8 cellular contexts compared by ENCODE assay signal in genomic region chr19:1470864-1471513, GRCh38. TPM values are rescaled to one million over a fixed set of nuclear protein-coding genes. Genes with fewer than 3 reads are reported as not detected.
A peak's percentile ranks its signal among the peaks of the same experiment; 100 is the strongest.
DNase-seq lines count a peak whose midpoint lies in the region; ATAC-seq and TF ChIP-seq lines count a peak whose summit lies in the region.

No MANE protein-coding gene starts in this region.

- CTCF ChIA-PET in SK-N-SH (lab: Yijun Ruan, JAX) = interaction anchor here (0.8 to 3.5 kb wide), 4 partner anchors 14 to 192 kb away, joined by 3 to 21 read pairs (median 4); no protein-coding TSS in a partner anchor

- no peak overlapping the region for H3K27ac ChIP-seq in iPS-20b (ENCODE audit: low read length)
- no peak overlapping the region for H3K27ac ChIP-seq in thoracic aorta
- H3K27ac ChIP-seq in SK-N-SH (ENCODE audit: low read depth in 2 of 2, low read length in 1 of 2) = no peak overlapping the region; a peak in 1 of 4 replicates
- no peak overlapping the region for H3K27ac ChIP-seq in brain microvascular endothelial cell

- no peaks in the 10 kb centered on the region for H3K27me3 Mint-ChIP-seq in stimulated activated naive CD8-positive, alpha-beta T cell treated with anti-CD3 and anti-CD28 coated beads, Interleukin-15, Interleukin-2, amounts not matched to agents 100 ng/mL and 50 ng/mL, for 24 hours
- peaks cover 8% of the 10 kb centered on the region for H3K27me3 Mint-ChIP-seq in activated T-cell treated with anti-CD3 and anti-CD28 coated beads, Interleukin-2, amount 50 U/mL, for 4 hours (ENCODE audit: low read depth)

- H3K9me3 ChIP-seq in iPS-20b (ENCODE audit: insufficient read depth, low read depth, low read length) (no peaks in the 10 kb centered on the region), thoracic aorta (no peaks in the 10 kb centered on the region), SK-N-SH (no peaks in the 10 kb centered on the region)

- peak overlapping the region; percentile 23 for H3K4me3 Mint-ChIP-seq in stimulated activated naive CD8-positive, alpha-beta T cell treated with anti-CD3 and anti-CD28 coated beads, Interleukin-15, Interleukin-2, amounts not matched to agents 100 ng/mL and 50 ng/mL, for 24 hours
- H3K4me3 Mint-ChIP-seq in activated T-cell treated with anti-CD3 and anti-CD28 coated beads, Interleukin-2, amount 50 U/mL, for 4 hours = peak overlapping the region; percentile 53

- H2AFZ ChIP-seq in SK-N-SH (ENCODE audit: low read depth) = no peak overlapping the region

- H3K79me2 ChIP-seq in SK-N-SH (ENCODE audit: insufficient read depth) = peaks cover 21% of the 10 kb centered on the region

- DNase-seq in stimulated activated naive CD8-positive, alpha-beta T cell treated with anti-CD3 and anti-CD28 coated beads, Interleukin-15, Interleukin-2, amounts not matched to agents 100 U/mL and 50 U/mL, for 24 hours = no peak
- no peak for DNase-seq in activated T-cell treated with anti-CD3 and anti-CD28 coated beads, Interleukin-2, amount 50 U/mL, for 4 hours
- DNase-seq in thoracic aorta (ENCODE audit: low spot score) (no peak), SK-N-SH (no peak), NCI-H2029 treated with DMSO at 0.1 percent for 48 hours (lab: John Stamatoyannopoulos, UW) (no peak), brain microvascular endothelial cell (no peak)

- H3K36me3 ChIP-seq in iPS-20b (ENCODE audit: insufficient read depth, low read depth, low read length) (no peaks in the 10 kb centered on the region), thoracic aorta (peaks cover 2% of the 10 kb centered on the region), SK-N-SH (replicated peaks in 1 of 2; ENCODE audit: control insufficient read depth in 1 of 2, insufficient read depth in 2 of 2, low read length in 1 of 2) (peaks cover 0 to 31% of the 10 kb centered on the region in 2 experiments), brain microvascular endothelial cell (replicated peaks) (no peaks in the 10 kb centered on the region)

- H3K4me3 ChIP-seq in iPS-20b (ENCODE audit: low read length) (peak overlapping the region; percentile 54; the same call in 1 of the 2 replicates), thoracic aorta (peak overlapping the region; percentile 70), SK-N-SH (ENCODE audit: low read depth in 2 of 2, low read length in 1 of 2) (no peak overlapping the region; a peak in 1 of 4 replicates), brain microvascular endothelial cell (ENCODE audit: low read depth, low read length) (no peak overlapping the region)

- TF ChIP-seq RAD21 in SK-N-SH (IDR thresholded peaks at IDR 0.05; ENCODE audit: low read length) = no peak

- no peak overlapping the region for H3K4me2 ChIP-seq in SK-N-SH

- in situ Hi-C loops in brain microvascular endothelial cell (cut with HindIII; ENCODE audit: low pct_ligation_motif_present, low sequenced_read_pairs) = loop anchor here (5.0 kb wide), 1 partner anchor 189 kb away; no protein-coding TSS in a partner anchor

- H3K36me3 Mint-ChIP-seq in stimulated activated naive CD8-positive, alpha-beta T cell treated with anti-CD3 and anti-CD28 coated beads, Interleukin-15, Interleukin-2, amounts not matched to agents 100 ng/mL and 50 ng/mL, for 24 hours (ENCODE audit: low read depth) = no peaks in the 10 kb centered on the region
- H3K36me3 Mint-ChIP-seq in activated T-cell treated with anti-CD3 and anti-CD28 coated beads, Interleukin-2, amount 50 U/mL, for 4 hours (ENCODE audit: insufficient read depth) = no peaks in the 10 kb centered on the region

- H4K20me1 ChIP-seq in SK-N-SH (ENCODE audit: insufficient read depth) = peaks cover 32% of the 10 kb centered on the region

- TF ChIP-seq EP300 in SK-N-SH (IDR thresholded peaks at IDR 0.05; ENCODE audit: borderline replicate concordance in 1 of 2, low read depth in 1 of 2, low read length in 1 of 2) = no peak

- peaks cover 20% of the 10 kb centered on the region for H3K4me1 Mint-ChIP-seq in stimulated activated naive CD8-positive, alpha-beta T cell treated with anti-CD3 and anti-CD28 coated beads, Interleukin-15, Interleukin-2, amounts not matched to agents 100 ng/mL and 50 ng/mL, for 24 hours (ENCODE audit: low read depth)
- H3K4me1 Mint-ChIP-seq in activated T-cell treated with anti-CD3 and anti-CD28 coated beads, Interleukin-2, amount 50 U/mL, for 4 hours (ENCODE audit: low read depth) = peaks cover 8% of the 10 kb centered on the region

- no peaks in the 10 kb centered on the region for H3F3A ChIP-seq in SK-N-SH (replicated peaks; ENCODE audit: insufficient read depth)

- TF ChIP-seq CTCF in thoracic aorta (IDR thresholded peaks at IDR 0.05) (no peak), SK-N-SH (IDR thresholded peaks at IDR 0.05) (no peak), brain microvascular endothelial cell (IDR thresholded peaks at IDR 0.05; ENCODE audit: low read depth, low read length, missing control alignments) (no peak)

- no peak overlapping the region for H3K9ac ChIP-seq in iPS-20b (ENCODE audit: low read depth, low read length)
- H3K9ac ChIP-seq in SK-N-SH = no peak overlapping the region

- H3K27me3 ChIP-seq in iPS-20b (ENCODE audit: insufficient read depth, low read length) (peaks cover 79% of the 10 kb centered on the region), thoracic aorta (replicated peaks; ENCODE audit: insufficient read depth) (peaks cover 35% of the 10 kb centered on the region), SK-N-SH (ENCODE audit: insufficient read depth) (no peaks in the 10 kb centered on the region), brain microvascular endothelial cell (replicated peaks) (peaks cover 57% of the 10 kb centered on the region)

- no peaks in the 10 kb centered on the region for H3K9me2 ChIP-seq in SK-N-SH

- no peak for ATAC-seq in stimulated activated naive CD8-positive, alpha-beta T cell treated with anti-CD3 and anti-CD28 coated beads, Interleukin-15, Interleukin-2, amounts not matched to agents 100 U/mL and 50 U/mL, for 24 hours
- ATAC-seq in activated T-cell treated with anti-CD3 and anti-CD28 coated beads, Interleukin-2, amount 50 U/mL, for 4 hours = peak; percentile 23 to 36
- no peak for ATAC-seq in thoracic aorta (ENCODE audit: insufficient number of reproducible peaks, low FRiP score, low read depth)

- POLR2A ChIA-PET in SK-N-SH (lab: Yijun Ruan, JAX) = interaction anchor here (0.7 to 1.9 kb wide), 4 partner anchors 15 to 193 kb away, joined by 3 to 5 read pairs (median 4); partner anchors contain the start of gene REEP6

- H3K9me3 Mint-ChIP-seq in stimulated activated naive CD8-positive, alpha-beta T cell treated with anti-CD3 and anti-CD28 coated beads, Interleukin-15, Interleukin-2, amounts not matched to agents 100 ng/mL and 50 ng/mL, for 24 hours = no peaks in the 10 kb centered on the region
- no peaks in the 10 kb centered on the region for H3K9me3 Mint-ChIP-seq in activated T-cell treated with anti-CD3 and anti-CD28 coated beads, Interleukin-2, amount 50 U/mL, for 4 hours

- H3K4me1 ChIP-seq in iPS-20b (ENCODE audit: insufficient read depth, low read length) (no peaks in the 10 kb centered on the region), thoracic aorta (ENCODE audit: control insufficient read depth in 1 of 2, low read depth in 2 of 2) (peaks cover 44 to 50% of the 10 kb centered on the region in 2 donors), SK-N-SH (ENCODE audit: control insufficient read depth in 1 of 2, insufficient read depth in 2 of 2, low read depth in 1 of 2, low read length in 1 of 2) (peaks cover 0 to 14% of the 10 kb centered on the region in 2 experiments; a peak in 1 of 4 replicates)

- 95% methylated on average over 14 of the region's 40 CpGs for WGBS in SK-N-SH (ENCODE audit: low lambda C conversion rate)

- H3K27ac Mint-ChIP-seq in stimulated activated naive CD8-positive, alpha-beta T cell treated with anti-CD3 and anti-CD28 coated beads, Interleukin-15, Interleukin-2, amounts not matched to agents 100 ng/mL and 50 ng/mL, for 24 hours = no peak overlapping the region

TF ChIP-seq in SK-N-SH, 30 proteins besides CTCF, POLR2A, EP300 and RAD21 (continues in another document):
- TF ChIP-seq TCF12 (IDR thresholded peaks at IDR 0.05) = no peak
- TF ChIP-seq ELF1 (IDR thresholded peaks at IDR 0.05) = no peak
- no peak for TF ChIP-seq PBX3 (IDR thresholded peaks at IDR 0.05)

RNA-seq across cellular contexts. Expression of gene C19orf25, which starts 8.0 kb away (rescaled TPM):
- total RNA-seq in activated T-cell treated with anti-CD3 and anti-CD28 coated beads, Interleukin-2, amount 50 U/mL, for 4 hours = 10 to 100 TPM; 31.0 to 32.1 (median 32.0) TPM
- 10 to 100 TPM; 28.6 to 54.6 TPM for total RNA-seq in thoracic aorta
- 23.4 and 25.3 TPM in 2 replicates for polyA plus RNA-seq in SK-N-SH (2012; rRNA removed)
- polyA plus RNA-seq in SK-N-SH (2012; cell fraction: cytosol; rRNA removed) = 11.5 and 20.3 TPM in 2 replicates
- polyA plus RNA-seq in SK-N-SH (2012; cell fraction: nucleus; rRNA removed) = 27.2 and 30.6 TPM in 2 replicates

RNA-seq across cellular contexts. Expression of gene PCSK4, which starts 19.2 kb away (rescaled TPM):
- under 1 TPM; 0.46 to 0.50 (median 0.49) TPM for total RNA-seq in activated T-cell treated with anti-CD3 and anti-CD28 coated beads, Interleukin-2, amount 50 U/mL, for 4 hours
- total RNA-seq in thoracic aorta = under 1 TPM; 0.56 to 0.68 TPM
- polyA plus RNA-seq in SK-N-SH (2012; rRNA removed) = 5.8 and 6.6 TPM in 2 replicates
- 1.1 and 1.5 TPM in 2 replicates for polyA plus RNA-seq in SK-N-SH (2012; cell fraction: cytosol; rRNA removed)
- polyA plus RNA-seq in SK-N-SH (2012; cell fraction: nucleus; rRNA removed) = 69.2 and 138 TPM in 2 replicates

RNA-seq across cellular contexts. Expression of gene REEP6, which starts 20.0 kb away (rescaled TPM):
- total RNA-seq in activated T-cell treated with anti-CD3 and anti-CD28 coated beads, Interleukin-2, amount 50 U/mL, for 4 hours = 1 to 10 TPM; 1.8 to 3.4 (median 1.9) TPM
- total RNA-seq in thoracic aorta = 1 to 10 TPM in 1 of 2 donors, under 1 TPM in 1; 0.35 to 1.6 TPM
- polyA plus RNA-seq in SK-N-SH (2012; rRNA removed) = 6.8 and 9.1 TPM in 2 replicates
- polyA plus RNA-seq in SK-N-SH (2012; cell fraction: cytosol; rRNA removed) = 4.0 and 5.0 TPM in 2 replicates
- polyA plus RNA-seq in SK-N-SH (2012; cell fraction: nucleus; rRNA removed) = 5.8 and 6.7 TPM in 2 replicates

RNA-seq across cellular contexts. Expression of gene APC2, which starts 21.1 kb away (rescaled TPM):
- under 1 TPM; 0.13 to 0.45 (median 0.16) TPM for total RNA-seq in activated T-cell treated with anti-CD3 and anti-CD28 coated beads, Interleukin-2, amount 50 U/mL, for 4 hours
- under 1 TPM; 0.41 to 0.78 TPM for total RNA-seq in thoracic aorta
- 1.3 and 1.8 TPM in 2 replicates for polyA plus RNA-seq in SK-N-SH (2012; rRNA removed)
- 0.59 and 1.3 TPM in 2 replicates for polyA plus RNA-seq in SK-N-SH (2012; cell fraction: cytosol; rRNA removed)
- polyA plus RNA-seq in SK-N-SH (2012; cell fraction: nucleus; rRNA removed) = 4.1 and 5.2 TPM in 2 replicates

RNA-seq across cellular contexts. Expression of gene RPS15, which starts 32.8 kb away (rescaled TPM):
- total RNA-seq in activated T-cell treated with anti-CD3 and anti-CD28 coated beads, Interleukin-2, amount 50 U/mL, for 4 hours = 1,000 to 10,000 TPM; 2,317 to 2,484 (median 2,379) TPM
- total RNA-seq in thoracic aorta = 1,000 to 10,000 TPM; 1,512 to 2,119 TPM
- 2,836 and 3,749 TPM in 2 replicates for polyA plus RNA-seq in SK-N-SH (2012; rRNA removed)
- polyA plus RNA-seq in SK-N-SH (2012; cell fraction: cytosol; rRNA removed) = 2,019 and 3,381 TPM in 2 replicates
- polyA plus RNA-seq in SK-N-SH (2012; cell fraction: nucleus; rRNA removed) = 943 and 2,115 TPM in 2 replicates

Comparison
In these comparisons a context has a peak if more than half of its experiments do, and no peak if none do; other contexts are left out.
1. ATAC-seq: peak in activated T-cell treated with anti-CD3 and anti-CD28 coated beads, Interleukin-2, amount 50 U/mL, for 4 hours (2 of 2); none in stimulated activated naive CD8-positive, alpha-beta T cell treated with anti-CD3 and anti-CD28 coated beads, Interleukin-15, Interleukin-2, amounts not matched to agents 100 U/mL and 50 U/mL, for 24 hours (single experiment) and thoracic aorta (single experiment).
2. H3K4me3 ChIP-seq: peak in iPS-20b (single experiment) and thoracic aorta (single experiment); none in SK-N-SH (0 of 2) and brain microvascular endothelial cell (single experiment).